8 cellular contexts compared by ENCODE assay signal in genomic region chr5:151651997-151652645, GRCh38. TPM values are rescaled to one million over a fixed set of nuclear protein-coding genes. Genes with fewer than 3 reads are reported as not detected.
DNase-seq lines count a peak whose midpoint lies in the region; ATAC-seq and TF ChIP-seq lines count a peak whose summit lies in the region.

No MANE protein-coding gene starts in this region.

- CTCF ChIA-PET in activated B cell treated with CpG ODN at 0.5 μM for 24 hours (lab: Charles Lee) = interaction anchor here (0.7 to 4.2 kb wide), 30 partner anchors 9 to 852 kb away, joined by 3 to 71 read pairs (median 4); partner anchors contain the start of genes G3BP1 and SLC36A1

- H3K36me3 Mint-ChIP-seq in activated B cell treated with CpG ODN at 0.5 μM for 24 hours (ENCODE audit: low read depth) = no peaks in the 10 kb centered on the region

- H3K4me3 Mint-ChIP-seq in activated B cell treated with CpG ODN at 0.5 μM for 24 hours = no peak overlapping the region

- H3K4me1 Mint-ChIP-seq in activated B cell treated with CpG ODN at 0.5 μM for 24 hours = no peaks in the 10 kb centered on the region

- H3K27ac ChIP-seq in caudate nucleus (ENCODE audit: low read depth, low read length) = no peak overlapping the region

- TF ChIP-seq CTCF in activated B cell treated with CpG ODN at 0.5 μM for 24 hours (IDR thresholded peaks at IDR 0.05) = peak; percentile 36

- H3K27me3 Mint-ChIP-seq in activated B cell treated with CpG ODN at 0.5 μM for 24 hours = peaks cover 8% of the 10 kb centered on the region

- ATAC-seq in GM18907 (IDR thresholded peaks at IDR 0.05; ENCODE audit: unreplicated experiment) (peak; percentile 97), HG03103 (IDR thresholded peaks at IDR 0.05; ENCODE audit: low read depth, unreplicated experiment) (peak; percentile 96), activated B cell treated with CpG ODN at 0.5 μM for 24 hours (ENCODE audit: low read depth) (peak; percentile 96), left colon (peak; percentile 93)

- intact Hi-C loops in activated B cell treated with CpG ODN at 0.5 μM for 24 hours (cut with micrococcal nuclease) = loop anchor here (1.0 to 2.0 kb wide), 5 partner anchors 129 to 851 kb away; partner anchors contain the start of gene SLC36A1
- intact Hi-C loops in left colon (cut with DNase I, micrococcal nuclease) = loop anchor here (2.0 to 10.0 kb wide), 3 partner anchors 83 to 207 kb away; partner anchors contain the start of gene SLC36A1 (in 2 of the 2)

- POLR2A ChIA-PET in activated B cell treated with CpG ODN at 0.5 μM for 24 hours (lab: Charles Lee) = interaction anchor here (1.0 to 1.2 kb wide), 3 partner anchors 10 to 205 kb away, joined by 3 to 14 read pairs (median 4); partner anchors contain the start of genes G3BP1 and SLC36A1

- no peaks in the 10 kb centered on the region for H3K9me3 Mint-ChIP-seq in activated B cell treated with CpG ODN at 0.5 μM for 24 hours

- no peak overlapping the region for H3K27ac Mint-ChIP-seq in activated B cell treated with CpG ODN at 0.5 μM for 24 hours

- peak; percentile 93 for DNase-seq in Ammon's horn (ENCODE audit: low spot score)
- DNase-seq in NCI-H2227 treated with DMSO at 0.1 percent for 48 hours (lab: John Stamatoyannopoulos, UW) = peak; percentile 52
- peak; percentile 49 for DNase-seq in activated B cell treated with CpG ODN at 0.5 μM for 24 hours
- DNase-seq in caudate nucleus (lab: John Stamatoyannopoulos, UW) = peak in 59 of 61 donors; percentile 3 to 89 (median 61)
- peak; percentile 54 to 80 for DNase-seq in left colon
- DNase-seq in stimulated activated CD4-positive, alpha-beta T cell treated with anti-CD3 and anti-CD28 coated beads, Interleukin-4, amount 100 ng/mL, for 24 hours = peak; percentile 78

RNA-seq across cellular contexts. Expression of gene SPARC, which starts 34.6 kb away (rescaled TPM):
- total RNA-seq in activated B cell treated with CpG ODN at 0.5 μM for 24 hours (not detected in 2 replicates), left colon (100 to 1,000 TPM in 1 of 2 donors, 10 to 100 TPM in 1; 91.3 to 178 TPM)

Comparison
In these comparisons a context has a peak if more than half of its experiments do, and no peak if none do; other contexts are left out.
1. RNA of gene SPARC, which starts 34.6 kb away (total RNA-seq): 91.3 to 178 TPM in left colon; not detected in activated B cell treated with CpG ODN at 0.5 μM for 24 hours; every median in the first group is over 10 times any median in the second.
2. Peak in every context shown above with its lines, with median percentiles within 50 percentile points of each other: DNase-seq and ATAC-seq.